22 cellular contexts compared by ENCODE assay signal in the genomic region with DNA sequence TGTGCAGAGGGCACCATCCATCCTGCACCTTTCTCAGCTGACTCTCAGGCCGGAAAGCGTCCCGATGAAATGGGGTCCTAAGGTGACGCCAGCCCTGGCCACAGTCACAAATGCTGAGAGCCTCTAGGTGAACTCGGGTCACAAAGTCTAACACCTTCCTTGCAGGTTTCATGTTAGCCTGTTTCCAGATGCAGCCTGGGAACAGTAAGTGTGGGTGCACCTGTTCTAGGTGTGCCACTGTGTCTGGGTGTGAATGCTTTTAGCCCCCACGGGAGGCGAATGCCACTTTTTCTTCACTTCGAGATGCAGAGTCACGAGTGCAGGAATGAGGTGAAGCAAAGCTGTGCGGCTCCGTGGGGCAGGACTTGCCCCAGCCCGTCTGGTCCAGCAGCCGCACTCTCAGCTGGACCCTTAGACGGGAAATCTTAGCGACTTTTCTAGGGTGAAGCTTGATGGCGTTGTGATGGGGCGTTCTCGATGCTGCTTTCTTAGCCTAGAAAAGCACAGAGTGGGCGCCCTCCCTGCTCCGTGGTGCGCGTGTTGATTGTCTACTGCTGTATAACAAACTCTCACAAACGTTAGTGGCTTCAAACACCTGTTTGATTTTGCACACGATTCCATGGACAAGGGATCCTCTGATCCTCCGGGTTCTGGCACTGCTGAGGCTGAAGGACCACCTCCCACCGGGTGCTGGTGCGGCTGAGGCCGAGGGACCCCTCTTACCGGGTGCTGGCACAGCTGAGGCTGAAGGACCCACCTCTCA.
"Had no signal": no experiment of that assay in that cellular context is flagged by ENCODE, and none has a peak within 500 bp of the region (broad histone marks: within the 10 kb centered on the region; RNA-seq: fewer than 3 reads in every experiment).

No MANE protein-coding gene starts in this region.

- H3K9me3 Mint-ChIP-seq: dendritic cell treated with granulocyte-macrophage colony-stimulating factor and Interleukin-4, amounts not matched to agents 40 ng/mL and 50 ng/mL, for 4 days; effector memory CD8-positive, alpha-beta T cell; natural killer cell treated with Interleukin-12 subunit alpha and Interleukin-12 subunit beta and Interleukin-15 and Interleukin-18, amount 100 ng/mL, for 72 hours; stimulated activated naive B cell treated with anti-CD40 and anti-IgM and Interleukin-4, amounts not matched to agents 10 μg/mL and 1 μg/mL and 100 μg/mL, for 72 hours had no signal

- ATAC-seq: effector memory CD8-positive, alpha-beta T cell; gastroesophageal sphincter; natural killer cell treated with Interleukin-12 subunit alpha and Interleukin-12 subunit beta and Interleukin-15 and Interleukin-18, amount 100 ng/mL, for 72 hours; psoas muscle; stimulated activated naive B cell treated with anti-CD40 and anti-IgM and Interleukin-4, amounts not matched to agents 10 μg/mL and 1 μg/mL and 100 μg/mL, for 72 hours had no signal

- H3K4me1 ChIP-seq: esophagus squamous epithelium, gastroesophageal sphincter, left ventricle myocardium inferior, neural progenitor cell, psoas muscle, right lobe of liver had no signal

- H3K36me3 Mint-ChIP-seq: natural killer cell treated with Interleukin-12 subunit alpha and Interleukin-12 subunit beta and Interleukin-15 and Interleukin-18, amount 100 ng/mL, for 72 hours; neural progenitor cell; stimulated activated naive B cell treated with anti-CD40 and anti-IgM and Interleukin-4, amounts not matched to agents 10 μg/mL and 1 μg/mL and 100 μg/mL, for 72 hours had no signal

- H3K4me3 Mint-ChIP-seq: dendritic cell treated with granulocyte-macrophage colony-stimulating factor and Interleukin-4, amounts not matched to agents 40 ng/mL and 50 ng/mL, for 4 days; effector memory CD8-positive, alpha-beta T cell; natural killer cell treated with Interleukin-12 subunit alpha and Interleukin-12 subunit beta and Interleukin-15 and Interleukin-18, amount 100 ng/mL, for 72 hours; neural progenitor cell; stimulated activated naive B cell treated with anti-CD40 and anti-IgM and Interleukin-4, amounts not matched to agents 10 μg/mL and 1 μg/mL and 100 μg/mL, for 72 hours had no signal

- H3K27me3 ChIP-seq: esophagus squamous epithelium, neural progenitor cell, right lobe of liver had no signal

- H3K36me3 ChIP-seq: esophagus squamous epithelium, gastroesophageal sphincter, left ventricle myocardium inferior, neural progenitor cell, right lobe of liver had no signal

- H3K27me3 Mint-ChIP-seq: dendritic cell treated with granulocyte-macrophage colony-stimulating factor and Interleukin-4, amounts not matched to agents 40 ng/mL and 50 ng/mL, for 4 days; stimulated activated naive B cell treated with anti-CD40 and anti-IgM and Interleukin-4, amounts not matched to agents 10 μg/mL and 1 μg/mL and 100 μg/mL, for 72 hours had no signal

- H3K27ac Mint-ChIP-seq: dendritic cell treated with granulocyte-macrophage colony-stimulating factor and Interleukin-4, amounts not matched to agents 40 ng/mL and 50 ng/mL, for 4 days; effector memory CD8-positive, alpha-beta T cell; natural killer cell treated with Interleukin-12 subunit alpha and Interleukin-12 subunit beta and Interleukin-15 and Interleukin-18, amount 100 ng/mL, for 72 hours; neural progenitor cell; stimulated activated naive B cell treated with anti-CD40 and anti-IgM and Interleukin-4, amounts not matched to agents 10 μg/mL and 1 μg/mL and 100 μg/mL, for 72 hours had no signal

- H3K27ac ChIP-seq: epithelial cell of prostate, esophagus squamous epithelium, gastroesophageal sphincter, left ventricle myocardium inferior, neural progenitor cell, psoas muscle, right lobe of liver had no signal

- H3K4me3 ChIP-seq: esophagus squamous epithelium, gastroesophageal sphincter, left ventricle myocardium inferior, lung, neural progenitor cell, psoas muscle, right lobe of liver had no signal

- H3K4me1 Mint-ChIP-seq: stimulated activated naive B cell treated with anti-CD40 and anti-IgM and Interleukin-4, amounts not matched to agents 10 μg/mL and 1 μg/mL and 100 μg/mL, for 72 hours had no signal

- DNase-seq: effector memory CD8-positive, alpha-beta T cell; esophagus squamous epithelium; foreskin fibroblast; glutamatergic neuron; islet precursor cell; left ventricle myocardium inferior; mesenchymal stem cell; midbrain; occipital lobe; psoas muscle; retina; right lobe of liver; stimulated activated CD4-positive, alpha-beta T cell treated with anti-CD3 and anti-CD28 coated beads, Interleukin-4, amount 100 ng/mL, for 1 hour; stimulated activated CD8-positive, alpha-beta memory T cell treated with anti-CD3 and anti-CD28 coated beads, Interleukin-4, amount 100 ng/mL, for 48 hours; stimulated activated naive B cell treated with anti-CD40 and anti-IgM and Interleukin-4, amounts not matched to agents 10 μg/mL and 1 μg/mL and 100 μg/mL, for 72 hours; trophoblast cell had no signal

- H3K9me3 ChIP-seq: esophagus squamous epithelium, gastroesophageal sphincter, left ventricle myocardium inferior, psoas muscle, right lobe of liver had no signal
